ENCODE assay signal across 8 cellular contexts in the genomic region with DNA sequence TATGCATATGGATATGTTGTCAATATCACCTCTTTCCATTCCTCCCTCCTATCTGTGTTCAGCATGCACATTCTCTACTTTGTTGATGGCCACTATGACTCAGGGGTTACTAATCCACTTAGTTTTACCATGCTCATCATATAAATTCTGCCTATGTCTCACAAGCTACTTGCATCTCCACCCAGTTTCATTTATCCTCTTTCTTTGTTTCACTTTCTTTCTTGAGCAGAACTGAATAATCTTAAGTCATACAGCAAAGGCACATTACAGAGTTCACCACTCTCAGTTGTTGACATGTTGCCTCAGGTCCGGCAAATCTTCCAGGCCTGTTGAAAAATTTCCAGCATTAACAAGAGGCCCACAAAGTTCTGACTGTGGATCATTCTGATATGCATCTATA.
DNase-seq lines count a peak whose midpoint lies in the region; ATAC-seq and TF ChIP-seq lines count a peak whose summit lies in the region.

No MANE protein-coding gene starts in this region.

- H3K9me3 ChIP-seq in skeletal muscle satellite cell (replicated peaks; ENCODE audit: low read length) = no peaks in the 10 kb centered on the region

- TF ChIP-seq POLR2A in erythroblast (IDR thresholded peaks at IDR 0.05; ENCODE audit: low read length) = no peak

- no peak overlapping the region for H3K27ac ChIP-seq in RWPE1

- CTCF ChIA-PET in RWPE1 (lab: Yijun Ruan, JAX) = no interaction called here

- H3K4me3 ChIP-seq in skeletal muscle satellite cell (ENCODE audit: low read length) = peak overlapping the region; percentile 60

- peak overlapping the region; percentile 68 for H3K9ac ChIP-seq in skeletal muscle satellite cell (ENCODE audit: low read depth, low read length)

- H3K4me1 ChIP-seq in skeletal muscle satellite cell (ENCODE audit: control insufficient read depth, insufficient read depth, low read length) = peaks cover 32% of the 10 kb centered on the region

- peak; percentile 19 for DNase-seq in AG09319 (ENCODE audit: extremely low read depth, low read depth)
- peak; percentile 75 for DNase-seq in RWPE1 (ENCODE audit: low spot score)
- DNase-seq in erythroblast (lab: John Stamatoyannopoulos, UW) = peak; percentile 65 to 74
- DNase-seq in D341Med (ENCODE audit: low spot score) = no peak
- DNase-seq in NCI-H1092 (lab: John Stamatoyannopoulos, UW) = no peak

- no peaks in the 10 kb centered on the region for H3K27me3 ChIP-seq in skeletal muscle satellite cell (ENCODE audit: control insufficient read depth, insufficient read depth, low read length)

- peak overlapping the region; percentile 86 for H3K4me2 ChIP-seq in skeletal muscle satellite cell (ENCODE audit: low read length)

- POLR2A ChIA-PET in RWPE1 (lab: Yijun Ruan, JAX; ENCODE audit: low non-redundant PET) = no interaction called here

- no peaks in the 10 kb centered on the region for H3K36me3 ChIP-seq in skeletal muscle satellite cell (ENCODE audit: insufficient read depth, low read length)

- no peak for TF ChIP-seq CTCF in AG09319 (IDR thresholded peaks at IDR 0.05; ENCODE audit: low read depth, low read length)
- TF ChIP-seq CTCF in RWPE1 (conservative IDR thresholded peaks at IDR 0.05; ENCODE audit: low read depth) = no peak

- ATAC-seq in GM18868 (IDR thresholded peaks at IDR 0.05; ENCODE audit: unreplicated experiment) (peak; percentile 89), HG03025 (IDR thresholded peaks at IDR 0.05; ENCODE audit: low FRiP score, unreplicated experiment) (peak; percentile 73)

Comparison
In these comparisons a context has a peak if more than half of its experiments do, and no peak if none do; other contexts are left out.
1. DNase-seq: peak in AG09319 (single experiment), RWPE1 (single experiment) and erythroblast (2 of 2); none in D341Med (single experiment) and NCI-H1092 (single experiment).